ENCODE assay signal across 1 cellular context in the genomic region with DNA sequence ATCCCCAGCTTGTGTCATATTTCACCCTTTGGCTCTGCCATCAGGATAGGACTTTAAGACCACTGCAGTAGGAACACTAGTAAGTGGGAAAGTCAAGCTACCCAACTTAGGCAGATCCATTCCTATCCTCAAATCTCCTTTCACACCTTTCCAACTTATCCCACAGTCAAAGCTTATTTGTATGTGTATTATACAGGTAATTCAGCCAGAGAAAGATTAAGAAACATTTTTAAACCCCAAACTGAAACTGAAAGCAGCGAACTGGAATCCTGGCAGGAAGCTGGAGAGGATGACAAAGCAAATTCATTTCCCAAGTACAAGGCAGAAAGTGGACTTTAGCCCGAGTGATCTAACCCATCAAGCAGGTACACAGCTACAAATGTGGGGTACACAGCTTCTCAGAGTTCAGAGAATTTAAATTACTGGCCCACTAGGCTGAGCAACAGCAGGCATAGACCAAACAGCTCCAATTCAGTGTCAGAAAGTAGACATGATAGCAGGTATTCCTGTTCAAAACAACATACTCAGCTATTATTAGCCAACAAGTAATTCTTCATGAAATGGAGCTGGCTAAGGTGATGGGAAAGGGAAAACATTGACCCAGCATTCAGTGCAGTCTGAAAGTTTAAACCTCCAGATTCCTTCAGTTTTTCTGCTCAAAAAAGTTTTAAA.
A peak's percentile ranks its signal among the peaks of the same experiment; 100 is the strongest.
TF ChIP-seq lines count a peak whose summit lies in the region.

No MANE protein-coding gene starts in this region.

TF ChIP-seq in HepG2, 621 proteins besides CTCF, POLR2A, EP300 and RAD21 (continued from another document and continues in another):
- TF ChIP-seq TEF (CRISPR knock-in tag; IDR thresholded peaks at IDR 0.05) = no peak
- no peak for TF ChIP-seq ZNF850 (CRISPR knock-in tag; conservative IDR thresholded peaks at IDR 0.05)
- no peak for TF ChIP-seq SOX13 (IDR thresholded peaks at IDR 0.05)
- peak in 1 of 2 experiments; percentile 80; a peak in 2 of 4 replicates for TF ChIP-seq SOX13 (CRISPR knock-in tag; conservative IDR thresholded peaks at IDR 0.05 in 1 of 2, IDR thresholded peaks at IDR 0.05 in 1 of 2)
- no peak for TF ChIP-seq RORA (CRISPR knock-in tag; IDR thresholded peaks at IDR 0.05)
- 0 out of 2 replicates have a peak, but pooled peaks have one; percentile 58 for TF ChIP-seq ZSCAN12 (CRISPR knock-in tag; IDR thresholded peaks at IDR 0.05)
- TF ChIP-seq FOXM1 (CRISPR knock-in tag; IDR thresholded peaks at IDR 0.05) = no peak
- TF ChIP-seq RFX5 (IDR thresholded peaks at IDR 0.05; ENCODE audit: low read depth, low read length) = no peak; the same call in 1 of the 2 replicates
- TF ChIP-seq MLLT10 (CRISPR knock-in tag; IDR thresholded peaks at IDR 0.05) = no peak
- 0 out of 2 replicates have a peak, but pooled peaks have one; percentile 31 for TF ChIP-seq ZNF710 (CRISPR knock-in tag; IDR thresholded peaks at IDR 0.05; ENCODE audit: borderline replicate concordance)
- no peak for TF ChIP-seq RARG (CRISPR knock-in tag; IDR thresholded peaks at IDR 0.05; ENCODE audit: low read depth)
- no peak for TF ChIP-seq ZFP82 (CRISPR knock-in tag; IDR thresholded peaks at IDR 0.05; ENCODE audit: borderline replicate concordance)
- no peak for TF ChIP-seq NBN (conservative IDR thresholded peaks at IDR 0.05)
- TF ChIP-seq ATF7 (IDR thresholded peaks at IDR 0.05) = peak; percentile 58; the same call in 1 of the 2 replicates
- peak; percentile 74; the same call in 1 of the 2 replicates for TF ChIP-seq ATF7 (CRISPR knock-in tag; IDR thresholded peaks at IDR 0.05)
- no peak for TF ChIP-seq ZSCAN25 (CRISPR knock-in tag; IDR thresholded peaks at IDR 0.05)
- 0 out of 2 replicates have a peak, but pooled peaks have one; percentile 21 for TF ChIP-seq ZNF275 (CRISPR knock-in tag; IDR thresholded peaks at IDR 0.05; ENCODE audit: borderline replicate concordance)
- peak; percentile 29; the same call in 1 of the 2 replicates for TF ChIP-seq ZNF567 (CRISPR knock-in tag; IDR thresholded peaks at IDR 0.05; ENCODE audit: borderline replicate concordance)
- TF ChIP-seq ZNF343 (CRISPR knock-in tag; IDR thresholded peaks at IDR 0.05) = no peak
- no peak; the same call in 1 of the 2 replicates for TF ChIP-seq RXRA (CRISPR knock-in tag; IDR thresholded peaks at IDR 0.05)
- TF ChIP-seq PREB (CRISPR knock-in tag; IDR thresholded peaks at IDR 0.05) = no peak
- TF ChIP-seq, protein P1, sequence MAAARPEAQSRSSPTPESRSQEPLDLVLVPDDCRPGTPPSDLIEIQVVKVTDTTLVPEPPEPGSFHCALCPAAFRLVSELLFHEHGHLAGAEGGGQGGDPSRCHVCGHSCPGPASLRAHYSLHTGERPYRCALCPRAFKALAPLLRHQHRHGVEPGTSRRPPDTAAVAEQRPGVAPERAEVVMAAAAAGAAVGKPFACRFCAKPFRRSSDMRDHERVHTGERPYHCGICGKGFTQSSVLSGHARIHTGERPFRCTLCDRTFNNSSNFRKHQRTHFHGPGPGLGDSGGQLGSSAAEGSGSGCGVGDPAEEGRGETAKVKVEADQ (CRISPR knock-in tag; IDR thresholded peaks at IDR 0.05; ENCODE audit: borderline replicate concordance) = no peak
- TF ChIP-seq NFIC (IDR thresholded peaks at IDR 0.05; ENCODE audit: low read length) = peak; percentile 83
- no peak for TF ChIP-seq RNF2 (conservative IDR thresholded peaks at IDR 0.05; ENCODE audit: low read depth)
- no peak for TF ChIP-seq ZBTB2 (CRISPR knock-in tag; IDR thresholded peaks at IDR 0.05; ENCODE audit: low read depth)
- TF ChIP-seq PITX1 (CRISPR knock-in tag; IDR thresholded peaks at IDR 0.05) = peak; percentile 61
- TF ChIP-seq, protein P2, sequence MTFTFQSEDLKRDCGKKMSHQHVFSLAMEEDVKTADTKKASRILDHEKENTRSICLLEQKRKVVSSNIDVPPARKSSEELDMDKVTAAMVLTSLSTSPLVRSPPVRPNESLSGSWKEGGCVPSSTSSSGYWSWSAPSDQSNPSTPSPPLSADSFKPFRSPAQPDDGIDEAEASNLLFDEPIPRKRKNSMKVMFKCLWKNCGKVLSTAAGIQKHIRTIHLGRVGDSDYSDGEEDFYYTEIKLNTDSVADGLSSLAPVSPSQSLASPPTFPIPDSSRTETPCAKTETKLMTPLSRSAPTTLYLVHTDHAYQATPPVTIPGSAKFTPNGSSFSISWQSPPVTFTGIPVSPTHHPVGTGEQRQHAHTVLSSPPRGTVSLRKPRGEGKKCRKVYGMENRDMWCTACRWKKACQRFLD (CRISPR knock-in tag; IDR thresholded peaks at IDR 0.05; ENCODE audit: borderline replicate concordance) = no peak
- no peak; the same call in 1 of the 2 replicates for TF ChIP-seq ZNF280D (CRISPR knock-in tag; IDR thresholded peaks at IDR 0.05)
- TF ChIP-seq DR1 (CRISPR knock-in tag; IDR thresholded peaks at IDR 0.05) = no peak
- TF ChIP-seq SOX6 (IDR thresholded peaks at IDR 0.05) = no peak
- TF ChIP-seq SOX6 (CRISPR knock-in tag; IDR thresholded peaks at IDR 0.05) = peak; percentile 79
- TF ChIP-seq UBTF (CRISPR knock-in tag; IDR thresholded peaks at IDR 0.05) = no peak
- peak; percentile 19; the same call in 1 of the 2 replicates for TF ChIP-seq MEIS2 (CRISPR knock-in tag; IDR thresholded peaks at IDR 0.05)
- TF ChIP-seq PRDM10 (CRISPR knock-in tag; IDR thresholded peaks at IDR 0.05; ENCODE audit: low read depth) = peak; percentile 32; the same call in 1 of the 2 replicates
- peak; percentile 58; the same call in 1 of the 2 replicates for TF ChIP-seq ZGPAT (CRISPR knock-in tag; IDR thresholded peaks at IDR 0.05)
